ENCODE assay signal across 8 cellular contexts in the genomic region with DNA sequence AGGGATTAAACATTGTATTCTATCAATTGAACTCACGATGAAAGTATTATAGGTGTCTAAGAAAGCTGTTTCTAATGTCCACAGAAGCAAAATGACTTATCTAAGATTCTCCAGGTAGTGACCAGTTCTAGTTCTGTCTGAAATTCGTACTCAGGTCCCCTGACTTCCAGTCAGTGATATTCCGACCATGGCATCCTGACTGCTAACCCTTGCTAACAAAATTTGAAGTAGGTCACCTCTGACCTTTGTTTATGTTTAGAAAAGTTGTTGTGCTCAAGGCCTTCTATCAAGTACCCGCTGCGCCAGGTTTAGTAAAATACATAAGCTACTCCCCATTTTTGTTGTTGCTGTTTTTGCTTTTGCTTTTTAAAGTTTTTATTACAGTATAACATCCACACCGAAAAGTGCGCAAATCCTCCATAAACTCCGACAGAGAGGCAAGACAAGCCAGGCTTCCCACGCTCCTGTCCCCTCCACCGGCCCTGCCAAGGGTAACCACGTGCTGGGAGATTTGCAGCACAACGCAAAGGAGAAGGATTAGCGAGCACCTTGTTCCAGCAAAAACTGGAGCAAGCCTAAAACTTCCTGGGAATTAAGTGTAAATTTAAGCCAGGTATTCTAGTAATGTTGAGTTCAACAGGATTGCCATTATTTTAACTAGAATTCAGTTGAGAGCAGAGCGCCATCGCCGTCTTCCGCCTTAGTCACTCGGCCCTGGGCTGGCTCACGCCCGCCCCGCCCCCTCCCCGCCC. TPM values are rescaled to one million over a fixed set of nuclear protein-coding genes. Genes with fewer than 3 reads are reported as not detected.
DNase-seq lines count a peak whose midpoint lies in the region; ATAC-seq and TF ChIP-seq lines count a peak whose summit lies in the region.

No MANE protein-coding gene starts in this region.

- peaks cover 31 to 39% (median 36%) of the 10 kb centered on the region in 3 donors for H3K4me1 Mint-ChIP-seq in IgD-negative memory B cell
- H3K4me1 Mint-ChIP-seq in naive thymus-derived CD4-positive, alpha-beta T cell = peaks cover 6 to 42% (median 35%) of the 10 kb centered on the region in 7 donors

- peak overlapping the region; percentile 85 to 100 (median 98) for H3K27ac Mint-ChIP-seq in IgD-negative memory B cell
- H3K27ac Mint-ChIP-seq in naive thymus-derived CD4-positive, alpha-beta T cell = peak overlapping the region; percentile 92 to 98 (median 96)

- H3K4me1 ChIP-seq in naive thymus-derived CD4-positive, alpha-beta T cell (ENCODE audit: control insufficient read depth in 2 of 2, insufficient read depth in 2 of 2, low read length in 2 of 2) = peaks cover 8 to 15% of the 10 kb centered on the region in 2 donors

- H3K9ac ChIP-seq in SK-N-MC (ENCODE audit: insufficient read length) = peak overlapping the region; percentile 84

- POLR2A ChIA-PET in naive thymus-derived CD4-positive, alpha-beta T cell (lab: Charles Lee) = interaction anchor here (0.7 to 4.7 kb wide), 15 partner anchors 9 to 212 kb away, joined by 3 to 51 read pairs (median 3); partner anchors contain the start of gene HMGN4

- no peak for DNase-seq in GM06990 (ENCODE audit: extremely low read depth, insufficient read length)
- peak; percentile 24 for DNase-seq in SK-N-MC (ENCODE audit: low read depth, low spot score)
- peak; percentile 36 for DNase-seq in epidermal melanocyte (ENCODE audit: insufficient read length, low spot score)
- DNase-seq in naive thymus-derived CD4-positive, alpha-beta T cell = peak in 2 of 9 donors; percentile 29 to 30
- DNase-seq in T-helper 9 cell = no peak
- DNase-seq in AG08395 (ENCODE audit: low spot score) = no peak

- H3K4me3 Mint-ChIP-seq in IgD-negative memory B cell = peak overlapping the region; percentile 58 to 95 (median 83)
- H3K4me3 Mint-ChIP-seq in naive thymus-derived CD4-positive, alpha-beta T cell = peak overlapping the region; percentile 73 to 100 (median 85)

- peaks cover 0 to 2% (median 0%) of the 10 kb centered on the region in 3 donors for H3K9me3 Mint-ChIP-seq in IgD-negative memory B cell
- peaks cover 0 to 9% (median 0%) of the 10 kb centered on the region in 11 donors for H3K9me3 Mint-ChIP-seq in naive thymus-derived CD4-positive, alpha-beta T cell

- peak overlapping the region; percentile 91 for H3K27ac ChIP-seq in SK-N-MC
- peak overlapping the region; percentile 73 for H3K27ac ChIP-seq in naive thymus-derived CD4-positive, alpha-beta T cell (ENCODE audit: low read depth, low read length)

- no peaks in the 10 kb centered on the region for H3K27me3 Mint-ChIP-seq in IgD-negative memory B cell
- peaks cover 0 to 2% (median 0%) of the 10 kb centered on the region in 5 donors for H3K27me3 Mint-ChIP-seq in naive thymus-derived CD4-positive, alpha-beta T cell

- TF ChIP-seq CTCF in GM06990 (IDR thresholded peaks at IDR 0.05; ENCODE audit: insufficient read depth, low read length, poor library complexity, severe bottlenecking) = no peak

- intact Hi-C loops in naive thymus-derived CD4-positive, alpha-beta T cell (cut with micrococcal nuclease) = loop anchor here (1.0 to 10.0 kb wide), 5 partner anchors 46 to 857 kb away; partner anchors contain the start of genes BTN2A1 (in 2 of the 2) and BTN3A1 (in 1 of the 2)

- H3K4me3 ChIP-seq in GM06990 (replicated peaks; ENCODE audit: low read depth, low read length) = peak overlapping the region; percentile 55
- H3K4me3 ChIP-seq in SK-N-MC = peak overlapping the region; percentile 80
- peak overlapping the region; percentile 67 for H3K4me3 ChIP-seq in naive thymus-derived CD4-positive, alpha-beta T cell (ENCODE audit: low read length)

- peaks cover 6% of the 10 kb centered on the region for H3K36me3 Mint-ChIP-seq in IgD-negative memory B cell
- H3K36me3 Mint-ChIP-seq in naive thymus-derived CD4-positive, alpha-beta T cell = peaks cover 0 to 5% (median 0%) of the 10 kb centered on the region in 5 donors

- CTCF ChIA-PET in naive thymus-derived CD4-positive, alpha-beta T cell (lab: Charles Lee) = no interaction called here

- no peaks in the 10 kb centered on the region for H3K27me3 ChIP-seq in GM06990 (replicated peaks; ENCODE audit: control insufficient read depth, insufficient read depth, low read length)
- no peaks in the 10 kb centered on the region for H3K27me3 ChIP-seq in naive thymus-derived CD4-positive, alpha-beta T cell (ENCODE audit: control insufficient read depth in 2 of 2, insufficient read depth in 2 of 2, low read length in 2 of 2)

- peak; percentile 42 for ATAC-seq in GM21723 (IDR thresholded peaks at IDR 0.05; ENCODE audit: unreplicated experiment)
- peak; percentile 17 for ATAC-seq in naive thymus-derived CD4-positive, alpha-beta T cell

- H3K9me3 ChIP-seq in SK-N-MC (ENCODE audit: low read depth, low read length) = no peaks in the 10 kb centered on the region
- H3K9me3 ChIP-seq in naive thymus-derived CD4-positive, alpha-beta T cell (ENCODE audit: control insufficient read depth in 2 of 3, low read length in 3 of 3) = no peaks in the 10 kb centered on the region

- H3K36me3 ChIP-seq in GM06990 (ENCODE audit: control insufficient read depth, insufficient read depth, low read length) = no peaks in the 10 kb centered on the region
- H3K36me3 ChIP-seq in SK-N-MC (ENCODE audit: insufficient read depth, low read length) = no peaks in the 10 kb centered on the region
- H3K36me3 ChIP-seq in naive thymus-derived CD4-positive, alpha-beta T cell (ENCODE audit: control insufficient read depth in 2 of 3, insufficient read depth in 3 of 3, low read length in 3 of 3) = no peaks in the 10 kb centered on the region

RNA-seq across cellular contexts. Expression of gene HMGN4, which starts 17.9 kb away (rescaled TPM):
- 120 TPM for polyA plus RNA-seq in IgD-negative memory B cell
- 10 to 100 TPM; 37.6 to 96.0 (median 81.7) TPM for total RNA-seq in naive thymus-derived CD4-positive, alpha-beta T cell
- 100 to 1,000 TPM; 122 to 154 TPM for polyA plus RNA-seq in naive thymus-derived CD4-positive, alpha-beta T cell

RNA-seq across cellular contexts. Expression of gene BTN1A1, which starts 20.2 kb away (rescaled TPM):
- 3.7 TPM for polyA plus RNA-seq in IgD-negative memory B cell
- total RNA-seq in naive thymus-derived CD4-positive, alpha-beta T cell = not detected
- polyA plus RNA-seq in naive thymus-derived CD4-positive, alpha-beta T cell = not detected

Comparison
In these comparisons a context has a peak if more than half of its experiments do, and no peak if none do; other contexts are left out.
1. DNase-seq: peak in SK-N-MC (single experiment) and epidermal melanocyte (single experiment); none in GM06990 (single experiment), T-helper 9 cell (single experiment) and AG08395 (single experiment).
2. Peak in every context shown above with its lines, with median percentiles within 50 percentile points of each other: H3K4me3 ChIP-seq.